In the genomic region with DNA sequence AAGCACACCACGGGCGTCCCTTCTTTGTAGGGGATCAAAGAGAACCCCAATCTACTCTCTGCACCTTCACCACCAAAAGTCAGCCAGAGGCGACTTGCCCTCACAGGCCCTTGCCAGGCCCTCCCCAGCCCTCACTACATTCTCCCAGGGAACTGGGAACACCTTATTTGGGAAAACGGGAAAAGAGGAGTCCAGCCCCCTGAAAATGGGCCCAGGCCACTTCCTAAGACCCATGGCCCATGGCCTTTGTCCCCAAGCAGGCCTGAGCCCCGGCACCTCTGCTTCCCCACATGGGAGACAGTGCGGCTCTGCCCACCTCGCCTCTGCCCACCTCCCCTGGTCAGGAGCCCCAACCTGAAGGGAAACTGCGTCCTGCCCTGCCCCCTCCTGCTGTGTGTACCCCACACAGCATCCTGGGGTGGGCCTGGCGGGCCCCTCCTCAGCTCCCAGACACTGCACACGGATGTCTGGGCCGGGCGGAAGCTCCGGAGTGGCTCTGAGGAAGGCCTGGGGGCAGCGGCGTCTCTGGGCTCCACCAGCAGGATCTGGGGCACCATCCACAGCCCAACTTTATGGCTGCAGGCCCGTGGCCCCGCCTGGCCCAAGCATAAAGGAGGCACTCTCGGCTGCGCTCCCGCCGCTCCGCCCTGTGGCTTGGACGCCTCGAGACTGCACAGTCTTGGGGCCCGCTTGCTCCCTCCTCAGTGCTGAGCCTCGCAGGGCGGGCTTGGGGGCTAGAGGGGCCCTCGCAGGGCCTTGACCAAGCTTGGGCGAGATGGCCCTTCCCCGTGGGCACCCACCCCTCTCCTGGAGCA, we compare ENCODE assay signal across 2 cellular contexts.
TF ChIP-seq lines count a peak whose summit lies in the region.

No MANE protein-coding gene starts in this region.

TF ChIP-seq in GM23338, 12 proteins besides CTCF, POLR2A, EP300 and RAD21 (continued from another document):
- TF ChIP-seq, protein P1, sequence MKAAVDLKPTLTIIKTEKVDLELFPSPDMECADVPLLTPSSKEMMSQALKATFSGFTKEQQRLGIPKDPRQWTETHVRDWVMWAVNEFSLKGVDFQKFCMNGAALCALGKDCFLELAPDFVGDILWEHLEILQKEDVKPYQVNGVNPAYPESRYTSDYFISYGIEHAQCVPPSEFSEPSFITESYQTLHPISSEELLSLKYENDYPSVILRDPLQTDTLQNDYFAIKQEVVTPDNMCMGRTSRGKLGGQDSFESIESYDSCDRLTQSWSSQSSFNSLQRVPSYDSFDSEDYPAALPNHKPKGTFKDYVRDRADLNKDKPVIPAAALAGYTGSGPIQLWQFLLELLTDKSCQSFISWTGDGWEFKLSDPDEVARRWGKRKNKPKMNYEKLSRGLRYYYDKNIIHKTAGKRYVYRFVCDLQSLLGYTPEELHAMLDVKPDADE (IDR thresholded peaks at IDR 0.05): no peak
- TF ChIP-seq JUNB (IDR thresholded peaks at IDR 0.05; ENCODE audit: unreplicated experiment) (no peak), ZNF331 (CRISPR knock-in tag; IDR thresholded peaks at IDR 0.05; ENCODE audit: low read depth) (no peak), ZNF462 (CRISPR knock-in tag; IDR thresholded peaks at IDR 0.05) (no peak), STAT1 (IDR thresholded peaks at IDR 0.05; ENCODE audit: unreplicated experiment) (no peak), POLR2AphosphoS5 (IDR thresholded peaks at IDR 0.05; ENCODE audit: low read depth) (no peak)
- TF ChIP-seq, protein P2, sequence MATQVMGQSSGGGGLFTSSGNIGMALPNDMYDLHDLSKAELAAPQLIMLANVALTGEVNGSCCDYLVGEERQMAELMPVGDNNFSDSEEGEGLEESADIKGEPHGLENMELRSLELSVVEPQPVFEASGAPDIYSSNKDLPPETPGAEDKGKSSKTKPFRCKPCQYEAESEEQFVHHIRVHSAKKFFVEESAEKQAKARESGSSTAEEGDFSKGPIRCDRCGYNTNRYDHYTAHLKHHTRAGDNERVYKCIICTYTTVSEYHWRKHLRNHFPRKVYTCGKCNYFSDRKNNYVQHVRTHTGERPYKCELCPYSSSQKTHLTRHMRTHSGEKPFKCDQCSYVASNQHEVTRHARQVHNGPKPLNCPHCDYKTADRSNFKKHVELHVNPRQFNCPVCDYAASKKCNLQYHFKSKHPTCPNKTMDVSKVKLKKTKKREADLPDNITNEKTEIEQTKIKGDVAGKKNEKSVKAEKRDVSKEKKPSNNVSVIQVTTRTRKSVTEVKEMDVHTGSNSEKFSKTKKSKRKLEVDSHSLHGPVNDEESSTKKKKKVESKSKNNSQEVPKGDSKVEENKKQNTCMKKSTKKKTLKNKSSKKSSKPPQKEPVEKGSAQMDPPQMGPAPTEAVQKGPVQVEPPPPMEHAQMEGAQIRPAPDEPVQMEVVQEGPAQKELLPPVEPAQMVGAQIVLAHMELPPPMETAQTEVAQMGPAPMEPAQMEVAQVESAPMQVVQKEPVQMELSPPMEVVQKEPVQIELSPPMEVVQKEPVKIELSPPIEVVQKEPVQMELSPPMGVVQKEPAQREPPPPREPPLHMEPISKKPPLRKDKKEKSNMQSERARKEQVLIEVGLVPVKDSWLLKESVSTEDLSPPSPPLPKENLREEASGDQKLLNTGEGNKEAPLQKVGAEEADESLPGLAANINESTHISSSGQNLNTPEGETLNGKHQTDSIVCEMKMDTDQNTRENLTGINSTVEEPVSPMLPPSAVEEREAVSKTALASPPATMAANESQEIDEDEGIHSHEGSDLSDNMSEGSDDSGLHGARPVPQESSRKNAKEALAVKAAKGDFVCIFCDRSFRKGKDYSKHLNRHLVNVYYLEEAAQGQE (IDR thresholded peaks at IDR 0.05; ENCODE audit: unreplicated experiment): no peak

TF ChIP-seq in HepG2, 621 proteins besides CTCF, POLR2A, EP300 and RAD21 (continued from another document):
- TF ChIP-seq HMGXB4 (CRISPR knock-in tag; IDR thresholded peaks at IDR 0.05; ENCODE audit: borderline replicate concordance in 1 of 2, low read depth in 1 of 2): no peak
